Comparison of ENCODE assay signal across 8 cellular contexts in genomic region chr9:66900490-66901131, GRCh38. TPM values are rescaled to one million over a fixed set of nuclear protein-coding genes. Genes with fewer than 3 reads are reported as not detected.
DNase-seq lines count a peak whose midpoint lies in the region; ATAC-seq and FAIRE-seq lines count a peak whose summit lies in the region.
"Not testable (repeated sequence)": the region's sequence is repeated elsewhere in the genome, so short reads cannot be mapped to it uniquely, and the experiment has no call there.

ZNF658 (plus strand) TSS chr9:66900725; CDS start chr9:66903562, 2,837 bp downstream.

- not testable (repeated sequence) for H3K9me3 Mint-ChIP-seq in activated naive CD8-positive, alpha-beta T cell treated with anti-CD3 and anti-CD28 coated beads for 36 hours; naive thymus-derived CD4-positive, alpha-beta T cell

- peak within 1 kb of the TSS; percentile 59 for H3K4me2 ChIP-seq in BLaER1

- peak within 1 kb of the TSS; percentile 46; the same call in 1 of the 2 replicates for H3K27ac ChIP-seq in BLaER1
- not testable (repeated sequence) for H3K27ac ChIP-seq in naive thymus-derived CD4-positive, alpha-beta T cell (ENCODE audit: low read depth, low read length)

- CTCF ChIA-PET in naive thymus-derived CD4-positive, alpha-beta T cell (lab: Charles Lee) = not testable (repeated sequence)

- POLR2A ChIA-PET in naive thymus-derived CD4-positive, alpha-beta T cell (lab: Charles Lee) = not testable (repeated sequence)

- peak within 1 kb of the TSS; percentile 69 for H3K4me3 ChIP-seq in BLaER1
- peak within 1 kb of the TSS; percentile 56 for H3K4me3 ChIP-seq in naive thymus-derived CD4-positive, alpha-beta T cell (ENCODE audit: low read length)

- peak within 1 kb of the TSS; percentile 75 for H3K9ac ChIP-seq in BLaER1

- peak within 1 kb of the TSS; percentile 89 for H3K4me3 Mint-ChIP-seq in activated naive CD8-positive, alpha-beta T cell treated with anti-CD3 and anti-CD28 coated beads for 36 hours
- peak within 1 kb of the TSS; percentile 85 to 99 (median 98) for H3K4me3 Mint-ChIP-seq in naive thymus-derived CD4-positive, alpha-beta T cell

- H3K27me3 ChIP-seq in BLaER1; naive thymus-derived CD4-positive, alpha-beta T cell (ENCODE audit: control insufficient read depth in 2 of 2, insufficient read depth in 2 of 2, low read length in 2 of 2): not testable (repeated sequence)

- peak; percentile 94 for ATAC-seq in GM21360 (IDR thresholded peaks at IDR 0.05; ENCODE audit: unreplicated experiment)
- peak; percentile 90 for ATAC-seq in HG03354 (IDR thresholded peaks at IDR 0.05; ENCODE audit: poor library complexity, severe bottlenecking, unreplicated experiment)
- peak; percentile 95 for ATAC-seq in naive thymus-derived CD4-positive, alpha-beta T cell

- DNase-seq in SW480 (ENCODE audit: low spot score) = peak; percentile 85
- DNase-seq in activated naive CD8-positive, alpha-beta T cell treated with anti-CD3 and anti-CD28 coated beads for 36 hours = peak; percentile 68
- not testable (repeated sequence) for DNase-seq in frontal cortex (ENCODE audit: low spot score in 2 of 2)
- peak; percentile 18 to 71 (median 60) for DNase-seq in naive thymus-derived CD4-positive, alpha-beta T cell
- peak; percentile 12 to 43 (median 32) for DNase-seq in stimulated activated CD4-positive, alpha-beta T cell treated with anti-CD3 and anti-CD28 coated beads, TNF-alpha, amount 100 ng/mL, for 48 hours (ENCODE audit: low read depth in 3 of 3)

- H3K9me3 ChIP-seq in BLaER1; naive thymus-derived CD4-positive, alpha-beta T cell (ENCODE audit: control insufficient read depth in 2 of 3, low read length in 3 of 3): not testable (repeated sequence)

- peak within 1 kb of the TSS; percentile 72 for H3K27ac Mint-ChIP-seq in activated naive CD8-positive, alpha-beta T cell treated with anti-CD3 and anti-CD28 coated beads for 36 hours
- peak within 1 kb of the TSS; percentile 84 to 97 (median 90) for H3K27ac Mint-ChIP-seq in naive thymus-derived CD4-positive, alpha-beta T cell

- intact Hi-C loops in naive thymus-derived CD4-positive, alpha-beta T cell (cut with micrococcal nuclease) = not testable (repeated sequence)

- not testable (repeated sequence) for H3K4me1 Mint-ChIP-seq in activated naive CD8-positive, alpha-beta T cell treated with anti-CD3 and anti-CD28 coated beads for 36 hours
- peaks cover 4 to 19% (median 13%) of the 10 kb centered on the region in 7 donors for H3K4me1 Mint-ChIP-seq in naive thymus-derived CD4-positive, alpha-beta T cell

- H3K4me1 ChIP-seq in BLaER1; naive thymus-derived CD4-positive, alpha-beta T cell (ENCODE audit: control insufficient read depth in 2 of 2, insufficient read depth in 2 of 2, low read length in 2 of 2): not testable (repeated sequence)

- not testable (repeated sequence) for H3K36me3 ChIP-seq in BLaER1; naive thymus-derived CD4-positive, alpha-beta T cell (ENCODE audit: control insufficient read depth in 2 of 3, insufficient read depth in 3 of 3, low read length in 3 of 3)

- H4K20me1 ChIP-seq in BLaER1 = not testable (repeated sequence)

- not testable (repeated sequence) for H3K27me3 Mint-ChIP-seq in activated naive CD8-positive, alpha-beta T cell treated with anti-CD3 and anti-CD28 coated beads for 36 hours; naive thymus-derived CD4-positive, alpha-beta T cell

- not testable (repeated sequence) for H3K36me3 Mint-ChIP-seq in activated naive CD8-positive, alpha-beta T cell treated with anti-CD3 and anti-CD28 coated beads for 36 hours; naive thymus-derived CD4-positive, alpha-beta T cell

- not testable (repeated sequence) for FAIRE-seq in frontal cortex (lab: Jason Lieb, UNC)

RNA-seq across cellular contexts. Expression of gene ZNF658, which starts in this region (rescaled TPM):
- 1 to 10 TPM; 2.0 to 2.4 TPM for total RNA-seq in activated naive CD8-positive, alpha-beta T cell treated with anti-CD3 and anti-CD28 coated beads for 36 hours
- 28.5 TPM for total RNA-seq in frontal cortex
- total RNA-seq in naive thymus-derived CD4-positive, alpha-beta T cell = 10 to 100 TPM in 2 of 5 experiments, 1 to 10 TPM in 3; 2.7 to 13.0 (median 6.6) TPM
- 1 to 10 TPM; 2.8 to 4.3 TPM for polyA plus RNA-seq in naive thymus-derived CD4-positive, alpha-beta T cell
